ENCODE assay signal across 8 cellular contexts in genomic region chr9:87041553-87042235, GRCh38.
DNase-seq lines count a peak whose midpoint lies in the region; ATAC-seq and TF ChIP-seq lines count a peak whose summit lies in the region.
"Not testable (repeated sequence)": the region's sequence is repeated elsewhere in the genome, so short reads cannot be mapped to it uniquely, and the experiment has no call there.

No MANE protein-coding gene starts in this region.

- not testable (repeated sequence) for H3K36me3 Mint-ChIP-seq in central memory CD8-positive, alpha-beta T cell (ENCODE audit: insufficient read depth)

- not testable (repeated sequence) for TF ChIP-seq RAD21 in HCT116 (IDR thresholded peaks at IDR 0.05; ENCODE audit: low read depth)

- H3K27me3 Mint-ChIP-seq in central memory CD8-positive, alpha-beta T cell, result peaks cover 14% of the 10 kb centered on the region

- not testable (repeated sequence) for H4K20me1 ChIP-seq in HCT116 (ENCODE audit: insufficient read depth); hepatocyte (ENCODE audit: insufficient read depth, poor library complexity, severe bottlenecking)

- intact Hi-C loops in HCT116 (cut with micrococcal nuclease), result not testable (repeated sequence)

- peaks cover 0 to 17% of the 10 kb centered on the region in 2 experiments; a peak in 3 of 4 replicates for H3K4me1 ChIP-seq in HCT116 (ENCODE audit: control insufficient read depth in 1 of 2, insufficient read depth in 2 of 2, low read length in 2 of 2)
- H3K4me1 ChIP-seq in hepatocyte (ENCODE audit: insufficient read depth); neuron (ENCODE audit: insufficient read depth, low read length): not testable (repeated sequence)

- H3K27ac ChIP-seq in HCT116 (ENCODE audit: low read depth, low read length) (peak overlapping the region; percentile 53), RWPE1 (peak overlapping the region; percentile 88), hepatocyte (peak overlapping the region; percentile 90)

- peak overlapping the region; percentile 17 for H3K27ac Mint-ChIP-seq in central memory CD8-positive, alpha-beta T cell (ENCODE audit: low read depth)

- H3K9me2 ChIP-seq in HCT116 (ENCODE audit: insufficient read depth); hepatocyte (replicated peaks; ENCODE audit: insufficient read depth): not testable (repeated sequence)

- POLR2A ChIA-PET in HCT116 (lab: Charles Lee); RWPE1 (lab: Yijun Ruan, JAX; ENCODE audit: low non-redundant PET): not testable (repeated sequence)

- H3K9me3 ChIP-seq in HCT116 (ENCODE audit: control insufficient read depth in 1 of 2, insufficient read depth in 1 of 2, low read depth in 1 of 2, low read length in 2 of 2); hepatocyte (ENCODE audit: low read depth); neuron (ENCODE audit: low read length): not testable (repeated sequence)

- peak overlapping the region; percentile 47 to 58 for H3K4me3 ChIP-seq in HCT116 (replicated peaks in 1 of 2; ENCODE audit: low read depth in 1 of 2, low read length in 2 of 2)
- peak overlapping the region; percentile 24 for H3K4me3 ChIP-seq in hepatocyte
- H3K4me3 ChIP-seq in kidney epithelial cell (ENCODE audit: low read depth, low read length), result peak overlapping the region; percentile 39
- peak overlapping the region; percentile 41 for H3K4me3 ChIP-seq in neuron (ENCODE audit: low read length)

- ATAC-seq in HCT116; central memory CD8-positive, alpha-beta T cell (replicated peaks; ENCODE audit: extremely low read depth, poor library complexity, severe bottlenecking): not testable (repeated sequence)

- H3K4me2 ChIP-seq in HCT116 (ENCODE audit: low read length) (peak overlapping the region; percentile 72), hepatocyte (peak overlapping the region; percentile 63)

- not testable (repeated sequence) for H3K9me3 Mint-ChIP-seq in central memory CD8-positive, alpha-beta T cell

- peak overlapping the region; percentile 80 for H2AFZ ChIP-seq in HCT116 (ENCODE audit: low read depth, low read length, poor library complexity, severe bottlenecking)
- peak overlapping the region; percentile 8 for H2AFZ ChIP-seq in hepatocyte
- not testable (repeated sequence) for H2AFZ ChIP-seq in neuron (ENCODE audit: low read depth, low read length)

- not testable (repeated sequence) for H3K79me2 ChIP-seq in HCT116 (ENCODE audit: insufficient read depth, low read length); hepatocyte

- not testable (repeated sequence) for H3K4me1 Mint-ChIP-seq in central memory CD8-positive, alpha-beta T cell

- WGBS in hepatocyte (ENCODE audit: low lambda C conversion rate, missing lambda C conversion rate), result 60% methylated on average over 29 of the region's 29 CpGs

- H3K27me3 ChIP-seq in HCT116 (ENCODE audit: insufficient read depth, low read length); hepatocyte; kidney epithelial cell (ENCODE audit: control insufficient read depth, insufficient read depth, low read length); neuron (ENCODE audit: insufficient read depth, low read length): not testable (repeated sequence)

- not testable (repeated sequence) for H3K36me3 ChIP-seq in HCT116 (ENCODE audit: control insufficient read depth in 1 of 2, insufficient read depth in 2 of 2, low read length in 2 of 2); hepatocyte (replicated peaks; ENCODE audit: insufficient read depth, low read depth); kidney epithelial cell (ENCODE audit: control insufficient read depth, insufficient read depth, low read length); neuron (ENCODE audit: insufficient read depth, low read length)

- not testable (repeated sequence) for TF ChIP-seq POLR2A in HCT116 (IDR thresholded peaks at IDR 0.05; ENCODE audit: borderline replicate concordance, extremely low read depth, insufficient read depth, insufficient read length)

- RAD21 ChIA-PET in HCT116 (lab: Charles Lee; ENCODE audit: low non-redundant PET in 1 of 2, low total read pairs in 2 of 2, uncharacterized antibody in 2 of 2, unreplicated experiment in 2 of 2), result not testable (repeated sequence)

- not testable (repeated sequence) for H3K4me3 Mint-ChIP-seq in central memory CD8-positive, alpha-beta T cell

- peak; percentile 32 for DNase-seq in ACHN
- not testable (repeated sequence) for DNase-seq in HCT116 (ENCODE audit: low read depth, low spot score); RWPE1 (ENCODE audit: low spot score); central memory CD8-positive, alpha-beta T cell (ENCODE audit: low spot score in 2 of 2); hepatocyte (ENCODE audit: low spot score); kidney epithelial cell (ENCODE audit: low read depth)
- peak; percentile 3 for DNase-seq in NCI-H345 (lab: John Stamatoyannopoulos, UW)

- peak overlapping the region; percentile 59 for H3K9ac ChIP-seq in HCT116 (ENCODE audit: low read length)

- TSS peak; percentile 56 for BruUV-seq in HCT116 (replicated peaks; lab: Mats Ljungman, UMichigan)

- CTCF ChIA-PET in HCT116 (lab: Charles Lee); RWPE1 (lab: Yijun Ruan, JAX): not testable (repeated sequence)

- in situ Hi-C loops in ACHN (cut with HindIII; ENCODE audit: low pct_ligation_motif_present, low pct_unique_long_range_greater_than_20kb, low sequenced_read_pairs), result not testable (repeated sequence)

- TF ChIP-seq CTCF in HCT116 (IDR thresholded peaks at IDR 0.05 in 2 of 3, conservative IDR thresholded peaks at IDR 0.05 in 1 of 3; ENCODE audit: borderline replicate concordance in 1 of 3, insufficient read depth in 1 of 3, low read depth in 2 of 3, low read length in 2 of 3); RWPE1 (conservative IDR thresholded peaks at IDR 0.05; ENCODE audit: low read depth); hepatocyte (IDR thresholded peaks at IDR 0.05; ENCODE audit: poor library complexity); kidney epithelial cell (IDR thresholded peaks at IDR 0.05; ENCODE audit: insufficient read depth, low read length, poor library complexity, severe bottlenecking): not testable (repeated sequence)
